In the genomic region with DNA sequence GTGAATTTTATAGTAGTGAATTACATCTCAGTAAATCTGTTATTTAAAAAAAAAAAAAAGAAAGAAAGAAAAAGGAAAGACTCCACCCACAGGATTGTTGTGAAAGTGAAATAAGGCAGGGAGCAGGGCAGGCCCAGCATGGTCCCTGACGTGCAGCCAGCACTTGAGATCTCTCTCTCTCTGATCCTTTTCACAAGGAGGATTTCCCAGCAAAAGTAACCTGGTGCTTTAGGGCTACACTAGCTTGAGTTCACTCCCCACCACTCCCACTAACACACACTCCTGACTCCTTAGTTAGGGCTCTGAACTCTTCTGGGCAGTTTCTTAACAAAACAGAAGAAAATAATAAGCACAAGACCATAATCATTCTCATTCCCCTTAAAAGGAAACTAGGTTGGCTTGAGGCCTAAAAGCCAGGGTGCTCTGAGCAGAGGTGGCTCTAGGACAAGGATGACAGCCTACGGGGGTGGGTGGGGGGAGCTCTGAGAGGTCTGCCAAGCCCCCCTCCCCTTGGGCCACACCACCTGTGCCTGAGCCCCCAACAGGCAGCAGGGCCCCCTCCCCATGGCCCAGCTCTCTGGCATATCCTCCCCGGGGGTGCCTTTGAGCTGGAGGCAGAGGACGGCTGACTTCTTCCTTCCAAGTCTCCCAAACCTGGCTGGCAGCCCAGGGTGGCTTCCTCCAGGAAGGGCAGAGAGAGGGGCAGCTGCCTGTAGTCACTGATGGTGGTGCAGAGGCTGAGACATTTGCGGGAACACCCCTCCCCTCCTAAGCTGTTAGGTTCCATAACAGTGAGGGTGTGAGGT, we compare ENCODE assay signal across 9 cellular contexts. TPM values are rescaled to one million over a fixed set of nuclear protein-coding genes. Genes with fewer than 3 reads are reported as not detected.
DNase-seq lines count a peak whose midpoint lies in the region; ATAC-seq and TF ChIP-seq lines count a peak whose summit lies in the region.
"Had no signal": no experiment of that assay in that cellular context is flagged by ENCODE, and none has a peak within 500 bp of the region (broad histone marks: within the 10 kb centered on the region; RNA-seq: fewer than 3 reads in every experiment).

No MANE protein-coding gene starts in this region.

- no peak overlapping the region for H3K4me3 Mint-ChIP-seq in stimulated activated naive CD8-positive, alpha-beta T cell treated with anti-CD3 and anti-CD28 coated beads, Interleukin-15, amount 100 ng/mL, for 72 hours
- H3K4me3 Mint-ChIP-seq in memory B cell = no peak overlapping the region
- H3K4me3 Mint-ChIP-seq: central memory CD8-positive, alpha-beta T cell had no signal

- no peaks in the 10 kb centered on the region for H3K9me3 ChIP-seq in breast epithelium

- H3K36me3 Mint-ChIP-seq in memory B cell = no peaks in the 10 kb centered on the region

- no peaks in the 10 kb centered on the region for H3K27me3 ChIP-seq in breast epithelium

- no peak overlapping the region for H3K27ac Mint-ChIP-seq in stimulated activated naive CD8-positive, alpha-beta T cell treated with anti-CD3 and anti-CD28 coated beads, Interleukin-15, amount 100 ng/mL, for 72 hours
- no peak overlapping the region for H3K27ac Mint-ChIP-seq in memory B cell

- H3K9me3 Mint-ChIP-seq in stimulated activated naive CD8-positive, alpha-beta T cell treated with anti-CD3 and anti-CD28 coated beads, Interleukin-15, amount 100 ng/mL, for 72 hours = no peaks in the 10 kb centered on the region
- H3K9me3 Mint-ChIP-seq in memory B cell = no peaks in the 10 kb centered on the region
- H3K9me3 Mint-ChIP-seq: central memory CD8-positive, alpha-beta T cell had no signal

- ATAC-seq in stimulated activated naive CD8-positive, alpha-beta T cell treated with anti-CD3 and anti-CD28 coated beads, Interleukin-15, amount 100 ng/mL, for 72 hours = peak; percentile 42
- ATAC-seq in stimulated activated naive CD8-positive, alpha-beta T cell treated with anti-CD3 and anti-CD28 coated beads, Interleukin-15, Interleukin-2, amounts not matched to agents 100 U/mL and 50 U/mL, for 24 hours = no peak
- peak; percentile 39 for ATAC-seq in memory B cell (ENCODE audit: low read depth)
- ATAC-seq in HG02588 (IDR thresholded peaks at IDR 0.05; ENCODE audit: unreplicated experiment) = no peak

- TF ChIP-seq POLR2A in breast epithelium (IDR thresholded peaks at IDR 0.05) = no peak

- TF ChIP-seq CTCF in breast epithelium (IDR thresholded peaks at IDR 0.05) = no peak

- peaks cover 2% of the 10 kb centered on the region for H3K4me1 Mint-ChIP-seq in stimulated activated naive CD8-positive, alpha-beta T cell treated with anti-CD3 and anti-CD28 coated beads, Interleukin-15, amount 100 ng/mL, for 72 hours
- H3K4me1 Mint-ChIP-seq in memory B cell = peaks cover 5% of the 10 kb centered on the region

- H3K36me3 ChIP-seq in breast epithelium = no peaks in the 10 kb centered on the region

- no peaks in the 10 kb centered on the region for H3K4me1 ChIP-seq in breast epithelium

- DNase-seq in stimulated activated naive CD8-positive, alpha-beta T cell treated with anti-CD3 and anti-CD28 coated beads, Interleukin-15, amount 100 ng/mL, for 72 hours = no peak
- no peak for DNase-seq in stimulated activated naive CD8-positive, alpha-beta T cell treated with anti-CD3 and anti-CD28 coated beads, Interleukin-15, Interleukin-2, amounts not matched to agents 100 U/mL and 50 U/mL, for 24 hours
- DNase-seq in breast epithelium (ENCODE audit: low spot score in 2 of 2) (peak in 1 of 2 donors; percentile 36), memory B cell (ENCODE audit: low spot score in 2 of 2) (no peak), superior temporal gyrus (ENCODE audit: extremely low spot score) (no peak), globus pallidus (ENCODE audit: low spot score) (no peak), nucleus accumbens (lab: John Stamatoyannopoulos, UW) (no peak)

- H3K27ac ChIP-seq in breast epithelium = peak overlapping the region; percentile 86 to 91

- H3K27me3 Mint-ChIP-seq in stimulated activated naive CD8-positive, alpha-beta T cell treated with anti-CD3 and anti-CD28 coated beads, Interleukin-15, amount 100 ng/mL, for 72 hours = peaks cover 6% of the 10 kb centered on the region
- peaks cover 9% of the 10 kb centered on the region for H3K27me3 Mint-ChIP-seq in memory B cell

- intact Hi-C loops in breast epithelium (cut with DNase I; ENCODE audit: low total_unique reads) = no loop called here

- H3K4me3 ChIP-seq in breast epithelium = peak overlapping the region in 1 of 3 donors; percentile 38

RNA-seq across cellular contexts. Expression of gene TMEM40, which starts 0.8 kb away (rescaled TPM):
- 1 to 10 TPM in 1 of 3 donors, under 1 TPM in 1, not detected in 1; 0.33 to 1.8 TPM for total RNA-seq in breast epithelium

RNA-seq across cellular contexts. Expression of gene CAND2, which starts 38.3 kb away (rescaled TPM):
- total RNA-seq in breast epithelium = 1 to 10 TPM; 1.8 to 5.6 (median 4.7) TPM

Comparison
In these comparisons a context has a peak if more than half of its experiments do, and no peak if none do; other contexts are left out.
1. ATAC-seq: peak in stimulated activated naive CD8-positive, alpha-beta T cell treated with anti-CD3 and anti-CD28 coated beads, Interleukin-15, amount 100 ng/mL, for 72 hours (single experiment) and memory B cell (single experiment); none in stimulated activated naive CD8-positive, alpha-beta T cell treated with anti-CD3 and anti-CD28 coated beads, Interleukin-15, Interleukin-2, amounts not matched to agents 100 U/mL and 50 U/mL, for 24 hours (single experiment) and HG02588 (single experiment).